ENCODE assay signal across 9 cellular contexts in the genomic region with DNA sequence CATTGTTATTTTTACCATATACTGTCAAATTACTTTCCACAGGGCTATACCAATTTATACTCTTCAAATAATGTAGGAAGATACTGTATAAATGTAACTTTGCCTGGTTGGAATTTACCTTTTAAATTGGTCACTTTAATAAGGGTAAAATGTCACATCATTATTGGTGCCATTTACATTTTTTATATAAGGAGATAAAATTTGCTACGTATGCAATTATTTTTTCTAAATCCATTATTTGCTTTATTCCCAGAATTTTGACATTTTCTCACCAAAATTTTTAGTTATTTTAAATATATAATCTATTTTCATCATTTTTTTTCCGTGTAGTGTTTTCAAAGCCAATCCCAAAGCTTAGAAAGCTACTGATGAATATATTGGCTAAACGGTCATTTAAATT.
"Had no signal": no experiment of that assay in that cellular context is flagged by ENCODE, and none has a peak within 500 bp of the region (broad histone marks: within the 10 kb centered on the region; RNA-seq: fewer than 3 reads in every experiment).

No MANE protein-coding gene starts in this region.

- H3K27ac ChIP-seq: GM23248, KMS-11 had no signal

- H3K4me3 ChIP-seq: GM23248, HAP-1 had no signal

- H2AFZ ChIP-seq: GM23248 had no signal

- H3K4me2 ChIP-seq: KMS-11 had no signal

- DNase-seq: GM23248, GOT3, H7, HFFc6, KBM-7 had no signal

- H3K9me3 ChIP-seq: HAP-1 had no signal

- H3K4me1 ChIP-seq: HAP-1 had no signal

- H3K36me3 ChIP-seq: HAP-1 had no signal

- FAIRE-seq: HTR-8/SVneo had no signal

- H3K9ac ChIP-seq: GM23248, KMS-11 had no signal

- ATAC-seq: HCT116 had no signal
